ENCODE assay signal across 1 cellular context in genomic region chr20:34676642-34677373, GRCh38.
TF ChIP-seq lines count a peak whose summit lies in the region.

Gene PIGU (minus strand): TSS chr20:34677092. CDS start chr20:34677085, 7 bp downstream.

TF ChIP-seq in HepG2, 621 proteins besides CTCF, POLR2A, EP300 and RAD21 (continued from another document and continues in another):
- peak; percentile 52; the same call in 1 of the 2 replicates for TF ChIP-seq FOXP4 (CRISPR knock-in tag; IDR thresholded peaks at IDR 0.05)
- TF ChIP-seq U2AF1 (optimal IDR thresholded peaks at IDR 0.05; ENCODE audit: low read depth, low read length), result peak; percentile 72
- TF ChIP-seq ZNF33B (CRISPR knock-in tag; IDR thresholded peaks at IDR 0.05), result no peak
- TF ChIP-seq KDM1A (CRISPR knock-in tag; IDR thresholded peaks at IDR 0.05), result no peak; the same call in 1 of the 2 replicates
- TF ChIP-seq ZNF354B (CRISPR knock-in tag; IDR thresholded peaks at IDR 0.05), result no peak
- TF ChIP-seq SMAD1 (CRISPR knock-in tag; IDR thresholded peaks at IDR 0.05; ENCODE audit: borderline replicate concordance, low read depth), result peak; percentile 94; the same call in 1 of the 2 replicates
- peak; percentile 95 for TF ChIP-seq POLR2G (IDR thresholded peaks at IDR 0.05; ENCODE audit: low read depth, low read length)
- peak; percentile 79; the same call in 1 of the 2 replicates for TF ChIP-seq ZNF639 (CRISPR knock-in tag; conservative IDR thresholded peaks at IDR 0.05)
- TF ChIP-seq THYN1 (CRISPR knock-in tag; IDR thresholded peaks at IDR 0.05; ENCODE audit: borderline replicate concordance, low read depth), result no peak
- TF ChIP-seq NFE2L1 (CRISPR knock-in tag; IDR thresholded peaks at IDR 0.05; ENCODE audit: borderline replicate concordance), result no peak
- peak; percentile 28 for TF ChIP-seq ZNF781 (CRISPR knock-in tag; IDR thresholded peaks at IDR 0.05; ENCODE audit: borderline replicate concordance, not compliant biosample characterization)
- TF ChIP-seq HOXA5 (CRISPR knock-in tag; IDR thresholded peaks at IDR 0.05), result peak; percentile 93
- TF ChIP-seq MLXIP (CRISPR knock-in tag; IDR thresholded peaks at IDR 0.05; ENCODE audit: borderline replicate concordance), result no peak
- peak; percentile 86 for TF ChIP-seq KMT2A (CRISPR knock-in tag; IDR thresholded peaks at IDR 0.05)
- TF ChIP-seq ZNF362 (CRISPR knock-in tag; IDR thresholded peaks at IDR 0.05; ENCODE audit: borderline replicate concordance), result peak; percentile 34; the same call in 1 of the 2 replicates
- no peak for TF ChIP-seq ZNF670 (CRISPR knock-in tag; IDR thresholded peaks at IDR 0.05; ENCODE audit: borderline replicate concordance)
- no peak; the same call in 1 of the 2 replicates for TF ChIP-seq PAX8 (CRISPR knock-in tag; IDR thresholded peaks at IDR 0.05; ENCODE audit: borderline replicate concordance)
- TF ChIP-seq ZNF264 (CRISPR knock-in tag; IDR thresholded peaks at IDR 0.05), result no peak
- TF ChIP-seq RARG (CRISPR knock-in tag; IDR thresholded peaks at IDR 0.05; ENCODE audit: low read depth), result no peak
- no peak; the same call in 1 of the 2 replicates for TF ChIP-seq GTF3A (CRISPR knock-in tag; conservative IDR thresholded peaks at IDR 0.05)
- TF ChIP-seq ZNF687 (CRISPR knock-in tag; IDR thresholded peaks at IDR 0.05), result peak; percentile 92
- TF ChIP-seq FOXA1 (IDR thresholded peaks at IDR 0.05), result no peak
- no peak for TF ChIP-seq FOXA1 (CRISPR knock-in tag; IDR thresholded peaks at IDR 0.05)
- 0 out of 2 replicates have a peak, but pooled peaks have one; percentile 73 for TF ChIP-seq DNMT1 (CRISPR knock-in tag; IDR thresholded peaks at IDR 0.05)
- TF ChIP-seq TCF12 (IDR thresholded peaks at IDR 0.05), result no peak
- peak; percentile 69 for TF ChIP-seq TCF12 (CRISPR knock-in tag; IDR thresholded peaks at IDR 0.05)
- TF ChIP-seq PHB2 (IDR thresholded peaks at IDR 0.05; ENCODE audit: partially characterized antibody), result no peak
- no peak for TF ChIP-seq AHDC1 (CRISPR knock-in tag; IDR thresholded peaks at IDR 0.05; ENCODE audit: borderline replicate concordance)
- no peak for TF ChIP-seq NFE2 (CRISPR knock-in tag; IDR thresholded peaks at IDR 0.05)
- TF ChIP-seq IKZF4 (CRISPR knock-in tag; IDR thresholded peaks at IDR 0.05; ENCODE audit: borderline replicate concordance, low read depth, not compliant biosample characterization), result peak; percentile 89
- no peak for TF ChIP-seq U2AF2 (IDR thresholded peaks at IDR 0.05; ENCODE audit: low read depth, low read length)
- 0 out of 2 replicates have a peak, but pooled peaks have one; percentile 24 for TF ChIP-seq SNAPC2 (CRISPR knock-in tag; IDR thresholded peaks at IDR 0.05)
- TF ChIP-seq SAFB2 (CRISPR knock-in tag; IDR thresholded peaks at IDR 0.05; ENCODE audit: borderline replicate concordance, low read depth), result no peak; the same call in 1 of the 2 replicates
- TF ChIP-seq ZFP90 (CRISPR knock-in tag; IDR thresholded peaks at IDR 0.05; ENCODE audit: borderline replicate concordance), result peak; percentile 81; the same call in 1 of the 2 replicates
- TF ChIP-seq ZBTB26 (CRISPR knock-in tag; IDR thresholded peaks at IDR 0.05; ENCODE audit: borderline replicate concordance), result peak; percentile 71; the same call in 1 of the 2 replicates
- peak; percentile 35; the same call in 1 of the 2 replicates for TF ChIP-seq ATF7-NPFF (CRISPR knock-in tag; IDR thresholded peaks at IDR 0.05; ENCODE audit: low read depth)
- TF ChIP-seq MTERF4 (CRISPR knock-in tag; IDR thresholded peaks at IDR 0.05), result peak; percentile 90; the same call in 1 of the 2 replicates
- no peak; the same call in 1 of the 2 replicates for TF ChIP-seq NR1H2 (CRISPR knock-in tag; IDR thresholded peaks at IDR 0.05; ENCODE audit: borderline replicate concordance, low read depth)
- 0 out of 2 replicates have a peak, but pooled peaks have one; percentile 71 for TF ChIP-seq ZNF550 (CRISPR knock-in tag; IDR thresholded peaks at IDR 0.05; ENCODE audit: borderline replicate concordance)
